ENCODE assay signal across 1 cellular context in genomic region chr2:9335322-9335754, GRCh38.
A peak's percentile ranks its signal among the peaks of the same experiment; 100 is the strongest.
TF ChIP-seq lines count a peak whose summit lies in the region.

No MANE protein-coding gene starts in this region.

TF ChIP-seq in HepG2, 621 proteins besides CTCF, POLR2A, EP300 and RAD21 (continued from another document and continues in another):
- TF ChIP-seq PRDM4 (CRISPR knock-in tag; IDR thresholded peaks at IDR 0.05; ENCODE audit: borderline replicate concordance) = no peak
- no peak for TF ChIP-seq ZNF282 (IDR thresholded peaks at IDR 0.05; ENCODE audit: partially characterized antibody)
- no peak for TF ChIP-seq ZNF841 (CRISPR knock-in tag; IDR thresholded peaks at IDR 0.05; ENCODE audit: borderline replicate concordance)
- TF ChIP-seq KDM5B (CRISPR knock-in tag; IDR thresholded peaks at IDR 0.05; ENCODE audit: borderline replicate concordance) = no peak
- 0 out of 2 replicates have a peak, but pooled peaks have one; percentile 61 for TF ChIP-seq ZBTB42 (CRISPR knock-in tag; IDR thresholded peaks at IDR 0.05)
- no peak for TF ChIP-seq PRPF4 (IDR thresholded peaks at IDR 0.05; ENCODE audit: low read depth, low read length, poor library complexity, severe bottlenecking)
- no peak for TF ChIP-seq HNRNPK (IDR thresholded peaks at IDR 0.05; ENCODE audit: low read depth, low read length, poor library complexity, severe bottlenecking)
- no peak for TF ChIP-seq ZNF549 (CRISPR knock-in tag; IDR thresholded peaks at IDR 0.05)
- TF ChIP-seq ZNF724P (CRISPR knock-in tag; IDR thresholded peaks at IDR 0.05; ENCODE audit: borderline replicate concordance) = 0 out of 2 replicates have a peak, but pooled peaks have one; percentile 35
- no peak for TF ChIP-seq ZNF773 (CRISPR knock-in tag; IDR thresholded peaks at IDR 0.05; ENCODE audit: borderline replicate concordance)
- TF ChIP-seq TCF7 (IDR thresholded peaks at IDR 0.05; ENCODE audit: low read depth) = no peak
- no peak for TF ChIP-seq ZFP36L2 (CRISPR knock-in tag; IDR thresholded peaks at IDR 0.05)
- no peak for TF ChIP-seq CBX1 (IDR thresholded peaks at IDR 0.05; ENCODE audit: low read depth)
- peak; percentile 67; the same call in 1 of the 2 replicates for TF ChIP-seq KMT2A (CRISPR knock-in tag; IDR thresholded peaks at IDR 0.05)
- TF ChIP-seq NFKBIZ (CRISPR knock-in tag; IDR thresholded peaks at IDR 0.05) = peak; percentile 43; the same call in 1 of the 2 replicates
- TF ChIP-seq ZNF317 (CRISPR knock-in tag; IDR thresholded peaks at IDR 0.05) = no peak
- TF ChIP-seq ZNF207 (IDR thresholded peaks at IDR 0.05; ENCODE audit: borderline replicate concordance) = no peak
- peak; percentile 75; the same call in 1 of the 2 replicates for TF ChIP-seq ZFP41 (CRISPR knock-in tag; IDR thresholded peaks at IDR 0.05; ENCODE audit: borderline replicate concordance)
- TF ChIP-seq ZNF230 (CRISPR knock-in tag; IDR thresholded peaks at IDR 0.05) = peak; percentile 78; the same call in 1 of the 2 replicates
- 0 out of 2 replicates have a peak, but pooled peaks have one; percentile 27 for TF ChIP-seq ARHGAP35 (CRISPR knock-in tag; IDR thresholded peaks at IDR 0.05; ENCODE audit: borderline replicate concordance)
- TF ChIP-seq ZNF768 (CRISPR knock-in tag; IDR thresholded peaks at IDR 0.05) = no peak
- TF ChIP-seq EHMT2 (IDR thresholded peaks at IDR 0.05; ENCODE audit: borderline replicate concordance, low read depth, low read length) = no peak
- TF ChIP-seq, protein P1, sequence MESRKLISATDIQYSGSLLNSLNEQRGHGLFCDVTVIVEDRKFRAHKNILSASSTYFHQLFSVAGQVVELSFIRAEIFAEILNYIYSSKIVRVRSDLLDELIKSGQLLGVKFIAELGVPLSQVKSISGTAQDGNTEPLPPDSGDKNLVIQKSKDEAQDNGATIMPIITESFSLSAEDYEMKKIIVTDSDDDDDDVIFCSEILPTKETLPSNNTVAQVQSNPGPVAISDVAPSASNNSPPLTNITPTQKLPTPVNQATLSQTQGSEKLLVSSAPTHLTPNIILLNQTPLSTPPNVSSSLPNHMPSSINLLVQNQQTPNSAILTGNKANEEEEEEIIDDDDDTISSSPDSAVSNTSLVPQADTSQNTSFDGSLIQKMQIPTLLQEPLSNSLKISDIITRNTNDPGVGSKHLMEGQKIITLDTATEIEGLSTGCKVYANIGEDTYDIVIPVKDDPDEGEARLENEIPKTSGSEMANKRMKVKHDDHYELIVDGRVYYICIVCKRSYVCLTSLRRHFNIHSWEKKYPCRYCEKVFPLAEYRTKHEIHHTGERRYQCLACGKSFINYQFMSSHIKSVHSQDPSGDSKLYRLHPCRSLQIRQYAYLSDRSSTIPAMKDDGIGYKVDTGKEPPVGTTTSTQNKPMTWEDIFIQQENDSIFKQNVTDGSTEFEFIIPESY (CRISPR knock-in tag; IDR thresholded peaks at IDR 0.05) = peak; percentile 67; the same call in 1 of the 2 replicates
- no peak for TF ChIP-seq SNAPC4 (CRISPR knock-in tag; IDR thresholded peaks at IDR 0.05)
- TF ChIP-seq, protein P2, sequence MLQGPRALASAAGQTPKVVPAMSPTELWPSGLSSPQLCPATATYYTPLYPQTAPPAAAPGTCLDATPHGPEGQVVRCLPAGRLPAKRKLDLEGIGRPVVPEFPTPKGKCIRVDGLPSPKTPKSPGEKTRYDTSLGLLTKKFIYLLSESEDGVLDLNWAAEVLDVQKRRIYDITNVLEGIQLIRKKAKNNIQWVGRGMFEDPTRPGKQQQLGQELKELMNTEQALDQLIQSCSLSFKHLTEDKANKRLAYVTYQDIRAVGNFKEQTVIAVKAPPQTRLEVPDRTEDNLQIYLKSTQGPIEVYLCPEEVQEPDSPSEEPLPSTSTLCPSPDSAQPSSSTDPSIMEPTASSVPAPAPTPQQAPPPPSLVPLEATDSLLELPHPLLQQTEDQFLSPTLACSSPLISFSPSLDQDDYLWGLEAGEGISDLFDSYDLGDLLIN (CRISPR knock-in tag; IDR thresholded peaks at IDR 0.05; ENCODE audit: borderline replicate concordance) = no peak
- no peak for TF ChIP-seq ZSCAN5A (CRISPR knock-in tag; IDR thresholded peaks at IDR 0.05; ENCODE audit: borderline replicate concordance)
- TF ChIP-seq HBP1 (CRISPR knock-in tag; IDR thresholded peaks at IDR 0.05; ENCODE audit: low read depth) = peak; percentile 72; the same call in 1 of the 2 replicates
- no peak for TF ChIP-seq ARNT (IDR thresholded peaks at IDR 0.05)
- TF ChIP-seq TRIM22 (IDR thresholded peaks at IDR 0.05) = no peak
- TF ChIP-seq ZNF468 (CRISPR knock-in tag; IDR thresholded peaks at IDR 0.05) = no peak
- TF ChIP-seq FOXC1 (CRISPR knock-in tag; IDR thresholded peaks at IDR 0.05; ENCODE audit: borderline replicate concordance) = 0 out of 2 replicates have a peak, but pooled peaks have one; percentile 29
- TF ChIP-seq ZNF460 (CRISPR knock-in tag; IDR thresholded peaks at IDR 0.05; ENCODE audit: borderline replicate concordance) = no peak
- no peak for TF ChIP-seq IKZF4 (CRISPR knock-in tag; IDR thresholded peaks at IDR 0.05; ENCODE audit: borderline replicate concordance, low read depth, not compliant biosample characterization)
- TF ChIP-seq ESRRA (CRISPR knock-in tag; IDR thresholded peaks at IDR 0.05; ENCODE audit: low read depth) = peak; percentile 53; the same call in 1 of the 2 replicates
- no peak for TF ChIP-seq JUN (CRISPR knock-in tag; IDR thresholded peaks at IDR 0.05)
- TF ChIP-seq, protein P3, sequence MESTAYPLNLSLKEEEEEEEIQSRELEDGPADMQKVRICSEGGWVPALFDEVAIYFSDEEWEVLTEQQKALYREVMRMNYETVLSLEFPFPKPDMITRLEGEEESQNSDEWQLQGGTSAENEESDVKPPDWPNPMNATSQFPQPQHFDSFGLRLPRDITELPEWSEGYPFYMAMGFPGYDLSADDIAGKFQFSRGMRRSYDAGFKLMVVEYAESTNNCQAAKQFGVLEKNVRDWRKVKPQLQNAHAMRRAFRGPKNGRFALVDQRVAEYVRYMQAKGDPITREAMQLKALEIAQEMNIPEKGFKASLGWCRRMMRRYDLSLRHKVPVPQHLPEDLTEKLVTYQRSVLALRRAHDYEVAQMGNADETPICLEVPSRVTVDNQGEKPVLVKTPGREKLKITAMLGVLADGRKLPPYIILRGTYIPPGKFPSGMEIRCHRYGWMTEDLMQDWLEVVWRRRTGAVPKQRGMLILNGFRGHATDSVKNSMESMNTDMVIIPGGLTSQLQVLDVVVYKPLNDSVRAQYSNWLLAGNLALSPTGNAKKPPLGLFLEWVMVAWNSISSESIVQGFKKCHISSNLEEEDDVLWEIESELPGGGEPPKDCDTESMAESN (CRISPR knock-in tag; conservative IDR thresholded peaks at IDR 0.05) = no peak
- TF ChIP-seq, protein P4, sequence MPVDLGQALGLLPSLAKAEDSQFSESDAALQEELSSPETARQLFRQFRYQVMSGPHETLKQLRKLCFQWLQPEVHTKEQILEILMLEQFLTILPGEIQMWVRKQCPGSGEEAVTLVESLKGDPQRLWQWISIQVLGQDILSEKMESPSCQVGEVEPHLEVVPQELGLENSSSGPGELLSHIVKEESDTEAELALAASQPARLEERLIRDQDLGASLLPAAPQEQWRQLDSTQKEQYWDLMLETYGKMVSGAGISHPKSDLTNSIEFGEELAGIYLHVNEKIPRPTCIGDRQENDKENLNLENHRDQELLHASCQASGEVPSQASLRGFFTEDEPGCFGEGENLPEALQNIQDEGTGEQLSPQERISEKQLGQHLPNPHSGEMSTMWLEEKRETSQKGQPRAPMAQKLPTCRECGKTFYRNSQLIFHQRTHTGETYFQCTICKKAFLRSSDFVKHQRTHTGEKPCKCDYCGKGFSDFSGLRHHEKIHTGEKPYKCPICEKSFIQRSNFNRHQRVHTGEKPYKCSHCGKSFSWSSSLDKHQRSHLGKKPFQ (CRISPR knock-in tag; IDR thresholded peaks at IDR 0.05; ENCODE audit: insufficient replicate concordance) = peak; percentile 51
